In the genomic region with DNA sequence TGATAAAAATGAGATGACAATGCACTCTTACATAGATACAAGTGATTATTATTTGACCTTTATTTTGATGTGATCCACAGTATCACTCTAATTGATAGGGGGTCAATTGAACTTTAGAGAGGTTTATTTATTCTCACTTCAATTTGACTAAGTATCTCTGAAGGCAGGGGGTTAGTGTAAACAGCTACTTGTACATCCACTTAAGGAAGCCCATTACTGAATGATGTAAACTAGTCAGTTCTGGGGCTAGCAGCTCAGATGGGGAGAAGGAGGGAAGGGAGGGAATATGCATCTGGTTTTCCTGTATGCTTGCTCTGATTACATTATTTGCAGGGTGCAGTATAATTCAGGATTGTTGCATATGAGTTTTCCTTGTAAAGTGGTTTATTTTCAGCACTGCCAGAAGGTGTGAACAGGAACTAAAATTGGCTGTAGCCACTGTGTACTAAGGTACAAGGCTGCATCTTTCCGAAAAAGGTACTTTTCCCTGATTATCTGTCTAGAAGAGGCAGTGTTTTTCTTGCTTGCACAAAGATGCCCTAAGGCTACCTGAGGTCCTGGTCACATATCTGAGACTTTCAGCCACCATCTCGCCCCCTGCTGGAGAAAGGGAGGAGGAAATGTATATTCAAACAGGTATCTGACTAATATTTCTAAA, we compare ENCODE assay signal across 8 cellular contexts. TPM values are rescaled to one million over a fixed set of nuclear protein-coding genes. Genes with fewer than 3 reads are reported as not detected.
DNase-seq lines count a peak whose midpoint lies in the region; ATAC-seq and TF ChIP-seq lines count a peak whose summit lies in the region.

No MANE protein-coding gene starts in this region.

- H3K36me3 ChIP-seq in brain microvascular endothelial cell (replicated peaks) (no peaks in the 10 kb centered on the region), right lobe of liver (peaks cover 0 to 4% (median 0%) of the 10 kb centered on the region in 4 donors)

- DNase-seq in ELF-1 (ENCODE audit: low read depth, low spot score), result peak; percentile 25
- DNase-seq in T-cell, result peak in 26 of 34 experiments; percentile 1 to 42 (median 22)
- peak; percentile 45 for DNase-seq in brain microvascular endothelial cell
- DNase-seq in right lobe of liver, result peak in 1 of 3 donors; percentile 19
- DNase-seq in stimulated activated naive CD4-positive, alpha-beta T cell treated with Interleukin-2 at 50 U/mL for 16 hours (lab: John Stamatoyannopoulos, UW), result peak; percentile 30
- no peak for DNase-seq in NCI-H1694 treated with DMSO at 0.1 percent for 48 hours (lab: John Stamatoyannopoulos, UW)

- H3K9me3 ChIP-seq in right lobe of liver, result no peaks in the 10 kb centered on the region

- no peaks in the 10 kb centered on the region for H3K27me3 Mint-ChIP-seq in T-cell

- no peaks in the 10 kb centered on the region for H3K4me1 ChIP-seq in right lobe of liver

- H3K27me3 ChIP-seq in brain microvascular endothelial cell (replicated peaks) (no peaks in the 10 kb centered on the region), right lobe of liver (no peaks in the 10 kb centered on the region)

- peaks cover 16% of the 10 kb centered on the region for H3K36me3 Mint-ChIP-seq in T-cell

- H3K4me3 ChIP-seq in brain microvascular endothelial cell (ENCODE audit: low read depth, low read length), result no peak overlapping the region
- no peak overlapping the region for H3K4me3 ChIP-seq in right lobe of liver

- CTCF ChIA-PET in T-cell (lab: Charles Lee), result interaction anchor here (0.6 to 0.7 kb wide), 2 partner anchors 20 to 36 kb away, joined by 3 to 8 read pairs; no protein-coding TSS in a partner anchor

- POLR2A ChIA-PET in T-cell (lab: Charles Lee), result no interaction called here

- peaks cover 0 to 8% (median 7%) of the 10 kb centered on the region in 3 donors for H3K4me1 Mint-ChIP-seq in T-cell

- TF ChIP-seq POLR2A in right lobe of liver (IDR thresholded peaks at IDR 0.05), result no peak

- ATAC-seq in HG02885 (IDR thresholded peaks at IDR 0.05; ENCODE audit: poor library complexity, unreplicated experiment) (peak; percentile 64), T-cell (replicated peaks in 1 of 4) (no peak), right lobe of liver (peak in 3 of 4 donors; percentile 44 to 65 (median 54)), GM19351 (IDR thresholded peaks at IDR 0.05; ENCODE audit: unreplicated experiment) (no peak)

- 50% methylated on average over 2 of the region's 2 CpGs for WGBS in right lobe of liver (ENCODE audit: insufficient coverage, low coverage, low lambda C conversion rate, missing lambda C conversion rate)

- intact Hi-C loops in right lobe of liver (cut with DNase I), result no loop called here

- H3K27ac ChIP-seq in brain microvascular endothelial cell (no peak overlapping the region), right lobe of liver (no peak overlapping the region)

- TF ChIP-seq CTCF in brain microvascular endothelial cell (IDR thresholded peaks at IDR 0.05; ENCODE audit: low read depth, low read length, missing control alignments) (peak; percentile 81), right lobe of liver (IDR thresholded peaks at IDR 0.05) (peak; percentile 30 to 69 (median 54))

- no peak overlapping the region for H3K27ac Mint-ChIP-seq in T-cell

- in situ Hi-C loops in brain microvascular endothelial cell (cut with HindIII; ENCODE audit: low pct_ligation_motif_present, low sequenced_read_pairs), result no loop called here

- no peaks in the 10 kb centered on the region for H3K9me3 Mint-ChIP-seq in T-cell

- H3K4me3 Mint-ChIP-seq in T-cell, result no peak overlapping the region

RNA-seq across cellular contexts. Expression of gene MRPS27, which starts 51.2 kb away (rescaled TPM):
- total RNA-seq in T-cell (10 to 100 TPM; 34.4 to 43.3 (median 39.7) TPM), right lobe of liver (10 to 100 TPM; 28.6 to 40.3 (median 36.0) TPM)

RNA-seq across cellular contexts. Expression of gene PTCD2, which starts 51.3 kb away (rescaled TPM):
- total RNA-seq in T-cell, result 10 to 100 TPM in 1 of 5 donors, 1 to 10 TPM in 4; 5.9 to 12.1 (median 8.1) TPM
- total RNA-seq in right lobe of liver, result 1 to 10 TPM; 4.3 to 8.5 (median 6.7) TPM

Comparison
In these comparisons a context has a peak if more than half of its experiments do, and no peak if none do; other contexts are left out.
1. ATAC-seq: peak in HG02885 (single experiment) and right lobe of liver (3 of 4); none in T-cell (0 of 4) and GM19351 (single experiment).